Comparison of ENCODE assay signal across 33 cellular contexts in the genomic region with DNA sequence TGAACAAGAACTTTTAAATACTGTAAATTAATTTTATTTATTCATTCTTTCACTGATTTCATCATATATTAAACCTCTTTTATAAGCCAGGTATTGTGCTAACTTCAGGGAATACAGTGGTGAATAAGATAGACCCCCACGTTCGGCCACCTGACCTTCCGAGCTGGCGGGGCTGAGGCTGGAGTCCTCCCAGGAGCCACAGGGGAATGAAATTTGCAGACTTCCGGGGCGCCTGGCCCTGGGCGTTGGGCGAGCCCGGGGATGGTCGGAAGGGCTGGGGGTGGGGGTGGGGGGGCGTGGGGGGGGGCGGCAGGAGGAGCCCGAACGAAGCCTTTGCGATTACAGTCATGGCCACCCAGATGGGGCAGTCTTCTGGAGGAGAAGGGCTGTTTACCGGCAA.
"Had no signal": no experiment of that assay in that cellular context is flagged by ENCODE, and none has a peak within 500 bp of the region (broad histone marks: within the 10 kb centered on the region; RNA-seq: fewer than 3 reads in every experiment).

No MANE protein-coding gene starts in this region.

- H3K4me3 ChIP-seq: MG63 had no signal

- H3K27me3 ChIP-seq: MG63 had no signal

- DNase-seq: Karpas-422, Kasumi-1, MG63, MM.1S, MV-4-11, NCI-H1048, NCI-H1092, NCI-H1092 treated with DMSO at 0.1 percent for 48 hours, NCI-H1105, NCI-H1105 treated with DMSO at 0.1 percent for 48 hours, NCI-H1417, NCI-H1417 treated with DMSO at 0.1 percent for 48 hours, NCI-H1436, NCI-H1436 treated with DMSO at 0.1 percent for 48 hours, NCI-H146, NCI-H1694, NCI-H1694 treated with DMSO at 0.1 percent for 48 hours, NCI-H187, NCI-H187 treated with DMSO at 0.1 percent for 48 hours, NCI-H1930, NCI-H2029, NCI-H2029 treated with DMSO at 0.1 percent for 48 hours, NCI-H2081, NCI-H2081 treated with DMSO at 0.1 percent for 48 hours, NCI-H2107, NCI-H2171, NCI-H2227 treated with DMSO at 0.1 percent for 48 hours, NCI-H226, NCI-H345, NCI-H446, NCI-H446 treated with DMSO at 0.1 percent for 48 hours, NCI-H510A, NCI-H510A treated with DMSO at 0.1 percent for 48 hours had no signal

- H3K9me3 ChIP-seq: MG63 had no signal

- H3K36me3 ChIP-seq: MG63 had no signal
